In genomic region chr17:82171750-82172375, GRCh38 we compare ENCODE assay signal across 32 cellular contexts.
"Had no signal": no experiment of that assay in that cellular context is flagged by ENCODE, and none has a peak within 500 bp of the region (broad histone marks: within the 10 kb centered on the region; RNA-seq: fewer than 3 reads in every experiment).

No MANE protein-coding gene starts in this region.

- FAIRE-seq: RCC 7860 had no signal

- DNase-seq: activated CD4-positive, alpha-beta memory T cell treated with anti-CD3 and anti-CD28 coated beads, Interleukin-2, amount 10 ng/mL, durations not matched to agents 7 days and 5 days; activated CD4-positive, alpha-beta T cell treated with anti-CD3 and anti-CD28 coated beads for 1 hour; activated CD4-positive, alpha-beta T cell treated with anti-CD3 and anti-CD28 coated beads for 48 hours; activated CD4-positive, CD25-positive, alpha-beta regulatory T cell; activated CD8-positive, alpha-beta memory T cell treated with anti-CD3 and anti-CD28 coated beads for 24 hours; activated CD8-positive, alpha-beta memory T cell treated with anti-CD3 and anti-CD28 coated beads, Interleukin-2, amount 10 ng/mL, durations not matched to agents 7 days and 5 days; activated CD8-positive, alpha-beta memory T cell treated with anti-CD3 and anti-CD28 coated beads, Interleukin-2, amount 50 U/mL, for 48 hours; activated effector memory CD4-positive, alpha-beta T cell treated with Interleukin-2 at 50 U/mL for 16 hours; activated naive CD4-positive, alpha-beta T cell treated with anti-CD3 and anti-CD28 coated beads, Interleukin-2, amount 10 ng/mL, durations not matched to agents 7 days and 5 days; activated naive CD8-positive, alpha-beta T cell treated with anti-CD3 and anti-CD28 coated beads, Interleukin-2, amount 50 U/mL, for 24 hours; activated T-cell treated with anti-CD3 and anti-CD28 coated beads, Interleukin-2, amount 50 U/mL, for 48 hours; caudate nucleus; Kasumi-1; KG1; MM.1S; MV-4-11; NCI-H1092; NCI-H1436 treated with DMSO at 0.1 percent for 48 hours; NCI-H1694 treated with DMSO at 0.1 percent for 48 hours; NCI-H2029; NCI-H345; NCI-H524 treated with DMSO at 0.1 percent for 48 hours; PC-3; Right ventricle myocardium superior; SW 1271; T-helper 1 cell; T-helper 2 cell; T-helper 9 cell; WERI-Rb-1 had no signal

- H3K27me3 Mint-ChIP-seq: activated CD4-positive, alpha-beta memory T cell treated with anti-CD3 and anti-CD28 coated beads, Interleukin-2, amount 10 ng/mL, durations not matched to agents 7 days and 5 days; activated CD8-positive, alpha-beta memory T cell treated with anti-CD3 and anti-CD28 coated beads, Interleukin-2, amount 10 ng/mL, durations not matched to agents 7 days and 5 days; activated naive CD4-positive, alpha-beta T cell treated with anti-CD3 and anti-CD28 coated beads, Interleukin-2, amount 10 ng/mL, durations not matched to agents 7 days and 5 days; activated naive CD8-positive, alpha-beta T cell; activated naive CD8-positive, alpha-beta T cell treated with anti-CD3 and anti-CD28 coated beads, Interleukin-2, amount 50 U/mL, for 24 hours had no signal

- H3K4me1 Mint-ChIP-seq: activated CD8-positive, alpha-beta memory T cell treated with anti-CD3 and anti-CD28 coated beads, Interleukin-2, amount 10 ng/mL, durations not matched to agents 7 days and 5 days; activated naive CD8-positive, alpha-beta T cell treated with anti-CD3 and anti-CD28 coated beads, Interleukin-2, amount 50 U/mL, for 24 hours; brain had no signal

- H3K27ac Mint-ChIP-seq: activated CD4-positive, alpha-beta memory T cell treated with anti-CD3 and anti-CD28 coated beads, Interleukin-2, amount 10 ng/mL, durations not matched to agents 7 days and 5 days; activated CD8-positive, alpha-beta memory T cell treated with anti-CD3 and anti-CD28 coated beads, Interleukin-2, amount 10 ng/mL, durations not matched to agents 7 days and 5 days; activated naive CD4-positive, alpha-beta T cell treated with anti-CD3 and anti-CD28 coated beads, Interleukin-2, amount 10 ng/mL, durations not matched to agents 7 days and 5 days; activated naive CD8-positive, alpha-beta T cell; activated naive CD8-positive, alpha-beta T cell treated with anti-CD3 and anti-CD28 coated beads, Interleukin-2, amount 50 U/mL, for 24 hours had no signal

- H3K4me3 Mint-ChIP-seq: activated CD4-positive, alpha-beta memory T cell treated with anti-CD3 and anti-CD28 coated beads, Interleukin-2, amount 10 ng/mL, durations not matched to agents 7 days and 5 days; activated CD8-positive, alpha-beta memory T cell treated with anti-CD3 and anti-CD28 coated beads, Interleukin-2, amount 10 ng/mL, durations not matched to agents 7 days and 5 days; activated naive CD4-positive, alpha-beta T cell treated with anti-CD3 and anti-CD28 coated beads, Interleukin-2, amount 10 ng/mL, durations not matched to agents 7 days and 5 days; activated naive CD8-positive, alpha-beta T cell; activated naive CD8-positive, alpha-beta T cell treated with anti-CD3 and anti-CD28 coated beads, Interleukin-2, amount 50 U/mL, for 24 hours; brain had no signal

- H3K9me3 Mint-ChIP-seq: activated CD4-positive, alpha-beta memory T cell treated with anti-CD3 and anti-CD28 coated beads, Interleukin-2, amount 10 ng/mL, durations not matched to agents 7 days and 5 days; activated naive CD4-positive, alpha-beta T cell treated with anti-CD3 and anti-CD28 coated beads, Interleukin-2, amount 10 ng/mL, durations not matched to agents 7 days and 5 days; activated naive CD8-positive, alpha-beta T cell treated with anti-CD3 and anti-CD28 coated beads, Interleukin-2, amount 50 U/mL, for 24 hours had no signal

- H3K27ac ChIP-seq: WERI-Rb-1 had no signal
